Comparison of ENCODE assay signal across 1 cellular context in the genomic region with DNA sequence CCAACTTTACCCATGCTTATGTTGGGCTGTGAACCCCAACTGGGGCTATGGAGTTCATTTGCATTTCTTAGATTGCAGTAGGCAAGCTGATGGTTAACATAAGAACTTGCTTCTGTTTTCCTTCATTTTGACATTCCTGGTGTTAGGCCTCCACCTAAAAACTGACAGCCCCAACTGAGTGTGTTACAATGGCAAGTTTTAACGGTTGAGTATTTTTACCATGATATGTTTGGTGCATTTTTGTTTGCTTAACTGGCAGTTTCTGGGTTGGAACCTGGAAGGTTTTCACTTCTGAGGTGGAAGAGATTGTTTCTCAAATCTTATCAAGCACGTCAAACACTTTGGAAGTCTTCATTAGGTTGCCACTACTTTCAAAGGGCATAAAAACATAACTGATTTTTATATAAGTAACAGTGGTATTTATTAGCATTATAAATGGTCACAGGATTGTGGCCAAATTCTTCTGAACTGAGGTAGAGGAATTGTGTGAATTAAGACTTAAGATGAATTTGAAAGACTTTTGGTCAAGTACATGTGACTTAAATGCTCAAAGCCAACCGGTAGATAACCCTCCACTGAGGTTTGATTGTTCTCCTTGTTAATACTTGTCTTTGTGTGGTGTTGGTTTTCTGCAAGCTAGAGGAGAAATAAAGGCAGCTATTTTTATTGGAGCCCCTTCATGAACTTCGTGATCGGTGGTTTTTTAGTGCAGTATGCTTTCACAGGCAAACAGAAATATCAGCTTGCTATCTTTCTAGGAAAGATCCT.
TF ChIP-seq lines count a peak whose summit lies in the region.

No MANE protein-coding gene starts in this region.

TF ChIP-seq in HCT116, 20 proteins besides CTCF, POLR2A, EP300 and RAD21:
- TF ChIP-seq ZFX (IDR thresholded peaks at IDR 0.05): no peak
- no peak for TF ChIP-seq FOSL1 (IDR thresholded peaks at IDR 0.05; ENCODE audit: low read depth)
- TF ChIP-seq JUND (IDR thresholded peaks at IDR 0.05): no peak
- TF ChIP-seq CEBPB (IDR thresholded peaks at IDR 0.05; ENCODE audit: low read depth): no peak
- TF ChIP-seq YY1 (IDR thresholded peaks at IDR 0.05; ENCODE audit: extremely low read depth, insufficient replicate concordance, low read depth, low read length): no peak
- TF ChIP-seq, protein P1, sequence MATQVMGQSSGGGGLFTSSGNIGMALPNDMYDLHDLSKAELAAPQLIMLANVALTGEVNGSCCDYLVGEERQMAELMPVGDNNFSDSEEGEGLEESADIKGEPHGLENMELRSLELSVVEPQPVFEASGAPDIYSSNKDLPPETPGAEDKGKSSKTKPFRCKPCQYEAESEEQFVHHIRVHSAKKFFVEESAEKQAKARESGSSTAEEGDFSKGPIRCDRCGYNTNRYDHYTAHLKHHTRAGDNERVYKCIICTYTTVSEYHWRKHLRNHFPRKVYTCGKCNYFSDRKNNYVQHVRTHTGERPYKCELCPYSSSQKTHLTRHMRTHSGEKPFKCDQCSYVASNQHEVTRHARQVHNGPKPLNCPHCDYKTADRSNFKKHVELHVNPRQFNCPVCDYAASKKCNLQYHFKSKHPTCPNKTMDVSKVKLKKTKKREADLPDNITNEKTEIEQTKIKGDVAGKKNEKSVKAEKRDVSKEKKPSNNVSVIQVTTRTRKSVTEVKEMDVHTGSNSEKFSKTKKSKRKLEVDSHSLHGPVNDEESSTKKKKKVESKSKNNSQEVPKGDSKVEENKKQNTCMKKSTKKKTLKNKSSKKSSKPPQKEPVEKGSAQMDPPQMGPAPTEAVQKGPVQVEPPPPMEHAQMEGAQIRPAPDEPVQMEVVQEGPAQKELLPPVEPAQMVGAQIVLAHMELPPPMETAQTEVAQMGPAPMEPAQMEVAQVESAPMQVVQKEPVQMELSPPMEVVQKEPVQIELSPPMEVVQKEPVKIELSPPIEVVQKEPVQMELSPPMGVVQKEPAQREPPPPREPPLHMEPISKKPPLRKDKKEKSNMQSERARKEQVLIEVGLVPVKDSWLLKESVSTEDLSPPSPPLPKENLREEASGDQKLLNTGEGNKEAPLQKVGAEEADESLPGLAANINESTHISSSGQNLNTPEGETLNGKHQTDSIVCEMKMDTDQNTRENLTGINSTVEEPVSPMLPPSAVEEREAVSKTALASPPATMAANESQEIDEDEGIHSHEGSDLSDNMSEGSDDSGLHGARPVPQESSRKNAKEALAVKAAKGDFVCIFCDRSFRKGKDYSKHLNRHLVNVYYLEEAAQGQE (IDR thresholded peaks at IDR 0.05; ENCODE audit: low read depth): no peak
- no peak for TF ChIP-seq EZH2phosphoT487 (IDR thresholded peaks at IDR 0.05; ENCODE audit: borderline replicate concordance)
- TF ChIP-seq, protein P2, sequence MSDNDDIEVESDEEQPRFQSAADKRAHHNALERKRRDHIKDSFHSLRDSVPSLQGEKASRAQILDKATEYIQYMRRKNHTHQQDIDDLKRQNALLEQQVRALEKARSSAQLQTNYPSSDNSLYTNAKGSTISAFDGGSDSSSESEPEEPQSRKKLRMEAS (IDR thresholded peaks at IDR 0.05): no peak
- TF ChIP-seq EGR1 (IDR thresholded peaks at IDR 0.05; ENCODE audit: low read depth): no peak
- no peak for TF ChIP-seq SRF (IDR thresholded peaks at IDR 0.05; ENCODE audit: low read depth)
- no peak for TF ChIP-seq CBX3 (IDR thresholded peaks at IDR 0.05; ENCODE audit: low read depth)
- TF ChIP-seq, protein P3, sequence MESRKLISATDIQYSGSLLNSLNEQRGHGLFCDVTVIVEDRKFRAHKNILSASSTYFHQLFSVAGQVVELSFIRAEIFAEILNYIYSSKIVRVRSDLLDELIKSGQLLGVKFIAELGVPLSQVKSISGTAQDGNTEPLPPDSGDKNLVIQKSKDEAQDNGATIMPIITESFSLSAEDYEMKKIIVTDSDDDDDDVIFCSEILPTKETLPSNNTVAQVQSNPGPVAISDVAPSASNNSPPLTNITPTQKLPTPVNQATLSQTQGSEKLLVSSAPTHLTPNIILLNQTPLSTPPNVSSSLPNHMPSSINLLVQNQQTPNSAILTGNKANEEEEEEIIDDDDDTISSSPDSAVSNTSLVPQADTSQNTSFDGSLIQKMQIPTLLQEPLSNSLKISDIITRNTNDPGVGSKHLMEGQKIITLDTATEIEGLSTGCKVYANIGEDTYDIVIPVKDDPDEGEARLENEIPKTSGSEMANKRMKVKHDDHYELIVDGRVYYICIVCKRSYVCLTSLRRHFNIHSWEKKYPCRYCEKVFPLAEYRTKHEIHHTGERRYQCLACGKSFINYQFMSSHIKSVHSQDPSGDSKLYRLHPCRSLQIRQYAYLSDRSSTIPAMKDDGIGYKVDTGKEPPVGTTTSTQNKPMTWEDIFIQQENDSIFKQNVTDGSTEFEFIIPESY (IDR thresholded peaks at IDR 0.05; ENCODE audit: extremely low read depth, insufficient replicate concordance, low read length): no peak
- TF ChIP-seq ELF1 (IDR thresholded peaks at IDR 0.05; ENCODE audit: borderline replicate concordance, low read depth): no peak
- TF ChIP-seq ATF3 (IDR thresholded peaks at IDR 0.05): no peak
- no peak for TF ChIP-seq TCF7L2 (IDR thresholded peaks at IDR 0.05; ENCODE audit: borderline replicate concordance, extremely low read depth, insufficient read depth, insufficient read length)
- TF ChIP-seq SIN3A (IDR thresholded peaks at IDR 0.05; ENCODE audit: low read depth): no peak
